Comparison of ENCODE assay signal across 8 cellular contexts in the genomic region with DNA sequence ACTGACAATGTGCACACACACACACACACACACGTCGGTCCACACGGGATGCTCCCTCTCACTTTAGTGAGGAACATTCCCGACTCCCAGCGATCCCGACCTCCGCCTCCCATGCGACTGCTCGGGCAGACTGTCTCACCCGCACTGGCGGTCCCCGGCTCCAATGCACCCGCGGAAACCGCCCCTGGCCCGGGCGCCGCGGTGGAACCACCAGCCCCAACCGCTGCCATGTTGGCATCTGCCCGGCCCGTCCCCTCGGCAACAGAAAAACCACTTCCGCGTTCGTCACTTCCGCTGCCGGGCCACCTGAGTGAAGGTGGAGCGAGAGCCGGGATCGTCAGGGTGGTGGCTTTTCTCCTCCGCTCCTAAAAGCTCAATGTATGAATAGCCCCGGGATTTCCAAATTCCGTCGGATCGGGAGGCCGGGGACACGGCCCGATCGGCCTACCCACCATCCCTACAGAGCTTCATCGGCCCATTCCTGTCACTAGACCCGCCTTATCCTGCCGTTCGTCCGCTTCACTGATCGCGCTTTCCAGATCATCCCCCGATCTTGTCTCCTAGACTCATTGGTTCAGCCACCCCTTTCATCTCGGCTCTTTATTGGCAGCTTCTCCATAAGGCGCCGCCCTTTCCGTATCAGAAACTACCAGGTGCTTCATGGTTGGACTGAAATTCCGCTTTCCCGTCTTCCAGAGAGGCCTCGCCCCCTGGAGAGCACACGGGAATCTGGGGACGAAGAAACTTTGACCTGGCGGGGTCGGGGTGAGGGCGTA. TPM values are rescaled to one million over a fixed set of nuclear protein-coding genes. Genes with fewer than 3 reads are reported as not detected.
DNase-seq lines count a peak whose midpoint lies in the region; ATAC-seq and TF ChIP-seq lines count a peak whose summit lies in the region.

A gene (minus strand): TSS at position 240 of the 776 bp plus-strand sequence. CDS start 10 bp downstream, at position 230.

- peaks cover 43% of the 10 kb centered on the region for H4K20me1 ChIP-seq in OCI-LY3 (ENCODE audit: insufficient read depth, low read length)

- H3K4me3 Mint-ChIP-seq in endothelial cell (ENCODE audit: unreplicated experiment), result peak within 1 kb of the TSS; percentile 96
- peak within 1 kb of the TSS; percentile 82 for H3K4me3 Mint-ChIP-seq in mesothelial cell of epicardium

- H3K9ac ChIP-seq in OCI-LY3 (ENCODE audit: low read length), result peak within 1 kb of the TSS; percentile 99

- H3K4me3 ChIP-seq in OCI-LY3 (ENCODE audit: low read length), result peak within 1 kb of the TSS; percentile 100

- TF ChIP-seq CTCF in OCI-LY3 (IDR thresholded peaks at IDR 0.05; ENCODE audit: low read depth, low read length) (no peak), endothelial cell (IDR thresholded peaks at IDR 0.05; ENCODE audit: unreplicated experiment) (no peak), mesothelial cell of epicardium (IDR thresholded peaks at IDR 0.05; ENCODE audit: unreplicated experiment) (no peak)

- ATAC-seq in GM21390 (IDR thresholded peaks at IDR 0.05; ENCODE audit: unreplicated experiment), result peak; percentile 69

- no peaks in the 10 kb centered on the region for H3K9me3 ChIP-seq in OCI-LY3 (ENCODE audit: insufficient read depth, low read length)

- no peak within 1 kb of the TSS for H2AFZ ChIP-seq in OCI-LY3 (ENCODE audit: low read depth, low read length)

- peak within 1 kb of the TSS; percentile 94 for H3K4me2 ChIP-seq in OCI-LY3 (ENCODE audit: low read length)

- H3K4me1 ChIP-seq in OCI-LY3 (ENCODE audit: low read length), result peaks cover 45% of the 10 kb centered on the region

- H3K36me3 ChIP-seq in OCI-LY3 (replicated peaks; ENCODE audit: low read depth, low read length), result peaks cover 43% of the 10 kb centered on the region

- peak within 1 kb of the TSS; percentile 98 for H3K27ac ChIP-seq in OCI-LY3 (ENCODE audit: low read length)

- peak; percentile 63 for DNase-seq in CMK (ENCODE audit: low read depth)
- DNase-seq in HuH-7.5 (ENCODE audit: low spot score), result peak; percentile 83
- peak; percentile 85 for DNase-seq in activated CD8-positive, alpha-beta memory T cell treated with anti-CD3 and anti-CD28 coated beads, Interleukin-2, amount 50 U/mL, for 4 hours
- DNase-seq in endothelial cell (ENCODE audit: low spot score), result peak; percentile 62
- DNase-seq in mesothelial cell of epicardium (ENCODE audit: low spot score in 2 of 2, unreplicated experiment in 2 of 2), result peak; percentile 71 to 86
- DNase-seq in stimulated activated CD8-positive, alpha-beta memory T cell treated with anti-CD3 and anti-CD28 coated beads, Interleukin-15, amount 100 ng/mL, for 4 hours (ENCODE audit: low read depth in 2 of 2), result peak; percentile 74 to 77

- H3K27ac Mint-ChIP-seq in endothelial cell (ENCODE audit: unreplicated experiment) (peak within 1 kb of the TSS; percentile 97), mesothelial cell of epicardium (peak within 1 kb of the TSS; percentile 99)

- peaks cover 7% of the 10 kb centered on the region for H3K27me3 Mint-ChIP-seq in endothelial cell (ENCODE audit: unreplicated experiment)
- H3K27me3 Mint-ChIP-seq in mesothelial cell of epicardium (ENCODE audit: low read depth), result no peaks in the 10 kb centered on the region

- H3K9me3 Mint-ChIP-seq in endothelial cell (ENCODE audit: unreplicated experiment), result no peaks in the 10 kb centered on the region
- peaks cover 3% of the 10 kb centered on the region for H3K9me3 Mint-ChIP-seq in mesothelial cell of epicardium

- H3K27me3 ChIP-seq in OCI-LY3 (ENCODE audit: low read depth, low read length), result no peaks in the 10 kb centered on the region

- peaks cover 16% of the 10 kb centered on the region for H3K4me1 Mint-ChIP-seq in endothelial cell (ENCODE audit: unreplicated experiment)
- H3K4me1 Mint-ChIP-seq in mesothelial cell of epicardium, result peaks cover 15% of the 10 kb centered on the region

- peaks cover 7% of the 10 kb centered on the region for H3K36me3 Mint-ChIP-seq in endothelial cell (ENCODE audit: low read depth, unreplicated experiment)
- H3K36me3 Mint-ChIP-seq in mesothelial cell of epicardium, result peaks cover 7% of the 10 kb centered on the region

- peaks cover 52% of the 10 kb centered on the region for H3K79me2 ChIP-seq in OCI-LY3 (ENCODE audit: low read length)

RNA-seq across cellular contexts. Expression of the gene that starts here (rescaled TPM):
- total RNA-seq in endothelial cell (ENCODE audit: unreplicated experiment) (27.2 TPM), mesothelial cell of epicardium (42.2 to 45.9 TPM (median 43.8 TPM) in 3 replicates)

Comparison
In these comparisons a context has a peak if more than half of its experiments do, and no peak if none do; other contexts are left out.
1. Peak in every context shown above with its lines: DNase-seq, ATAC-seq, H3K4me3 ChIP-seq and H3K27ac ChIP-seq.